ENCODE assay signal across 8 cellular contexts in the genomic region with DNA sequence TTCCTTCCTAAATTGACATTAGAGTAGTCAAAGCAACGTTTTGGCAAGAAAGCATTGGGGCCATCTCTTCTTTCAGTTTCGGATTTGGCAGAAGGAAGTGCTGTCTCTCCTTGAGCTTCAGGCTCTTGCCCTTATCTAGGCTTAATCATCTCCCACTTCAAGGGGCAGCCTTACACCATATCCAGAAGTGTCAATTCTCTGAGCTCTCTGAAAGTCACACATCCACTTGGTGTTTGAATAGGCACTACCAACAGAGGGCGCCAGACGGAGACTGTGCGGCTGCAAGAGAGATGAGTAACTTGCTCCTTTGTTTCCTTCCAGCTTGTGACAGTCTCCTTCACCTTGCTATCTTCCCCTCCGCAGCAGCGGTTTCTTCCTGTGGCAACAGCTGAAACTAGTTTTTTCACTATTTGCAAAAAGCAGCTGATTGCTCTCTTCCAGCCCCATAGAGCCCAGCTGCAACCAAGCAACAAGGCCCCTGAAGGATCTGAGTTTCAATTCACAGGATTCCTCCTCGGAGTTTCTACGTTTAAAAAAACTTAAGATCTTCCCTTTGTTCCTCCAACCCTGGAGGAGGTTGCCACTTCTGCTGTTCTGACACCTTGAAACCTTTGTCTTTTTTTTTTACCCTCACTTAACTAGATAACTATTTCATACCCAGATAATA.
DNase-seq lines count a peak whose midpoint lies in the region; TF ChIP-seq lines count a peak whose summit lies in the region.

No MANE protein-coding gene starts in this region.

- H3K4me2 ChIP-seq in OCI-LY3 (ENCODE audit: low read length) (no peak overlapping the region), neuronal stem cell (ENCODE audit: insufficient read depth, low read length, poor library complexity, severe bottlenecking) (no peak overlapping the region)

- no peak for TF ChIP-seq EP300 in Ishikawa (IDR thresholded peaks at IDR 0.05; ENCODE audit: borderline replicate concordance)

- no peak overlapping the region for H3K23ac ChIP-seq in neuronal stem cell (ENCODE audit: low read depth, low read length, poor library complexity)

- H3K9me3 Mint-ChIP-seq in activated T-cell treated with anti-CD3 and anti-CD28 coated beads, Interleukin-2, amount 50 U/mL, for 24 hours, result no peaks in the 10 kb centered on the region

- WGBS in neuronal stem cell (ENCODE audit: extremely low coverage in 2 of 2, insufficient read length in 2 of 2, insufficient replicate concordance in 1 of 2), 2 donors, result no CpG with 5 or more reads among the region's 9 CpGs

- no peaks in the 10 kb centered on the region for H3K79me2 ChIP-seq in OCI-LY3 (ENCODE audit: low read length)

- H3K27ac ChIP-seq in OCI-LY3 (ENCODE audit: low read length) (no peak overlapping the region), neuronal stem cell (replicated peaks; ENCODE audit: low read length) (no peak overlapping the region)

- H3K36me3 ChIP-seq in OCI-LY3 (replicated peaks; ENCODE audit: low read depth, low read length), result no peaks in the 10 kb centered on the region
- H3K36me3 ChIP-seq in neuronal stem cell (replicated peaks in 1 of 2; ENCODE audit: control insufficient read depth in 2 of 2, insufficient read depth in 2 of 2, low read length in 2 of 2), result no peaks in the 10 kb centered on the region

- peaks cover 17% of the 10 kb centered on the region for H3K4me1 Mint-ChIP-seq in activated T-cell treated with anti-CD3 and anti-CD28 coated beads, Interleukin-2, amount 50 U/mL, for 24 hours (ENCODE audit: low read depth)

- H2BK120ac ChIP-seq in neuronal stem cell (ENCODE audit: low read depth, low read length), result no peak overlapping the region

- H3K4ac ChIP-seq in neuronal stem cell (ENCODE audit: low read length), result no peak overlapping the region

- H3K27ac Mint-ChIP-seq in activated T-cell treated with anti-CD3 and anti-CD28 coated beads, Interleukin-2, amount 50 U/mL, for 24 hours, result peak overlapping the region; percentile 78

- H3K4me3 ChIP-seq in OCI-LY3 (ENCODE audit: low read length) (no peak overlapping the region), fibroblast of mammary gland (ENCODE audit: control insufficient read depth, low read depth, low read length) (no peak overlapping the region), neuronal stem cell (ENCODE audit: low read length in 2 of 2) (no peak overlapping the region)

- TF ChIP-seq CTCF in OCI-LY3 (IDR thresholded peaks at IDR 0.05; ENCODE audit: low read depth, low read length) (peak; percentile 81), fibroblast of mammary gland (conservative IDR thresholded peaks at IDR 0.05; ENCODE audit: control insufficient read depth, insufficient read depth, low read depth, low read length) (peak; percentile 96)

- H2BK12ac ChIP-seq in neuronal stem cell (ENCODE audit: low read length), result no peak overlapping the region

- no peak overlapping the region for H3K18ac ChIP-seq in neuronal stem cell (ENCODE audit: low read length)

- peak; percentile 51 for TF ChIP-seq RAD21 in Ishikawa (IDR thresholded peaks at IDR 0.05; ENCODE audit: low read depth)

- H3K9ac ChIP-seq in OCI-LY3 (ENCODE audit: low read length) (no peak overlapping the region), neuronal stem cell (ENCODE audit: low read depth, low read length, poor library complexity) (no peak overlapping the region)

- H2AK5ac ChIP-seq in neuronal stem cell (ENCODE audit: low read depth, low read length), result no peak overlapping the region

- no peak overlapping the region for H2AFZ ChIP-seq in OCI-LY3 (ENCODE audit: low read depth, low read length)
- H2AFZ ChIP-seq in neuronal stem cell (ENCODE audit: low read length), result no peak overlapping the region

- H3K79me1 ChIP-seq in neuronal stem cell (ENCODE audit: low read depth, low read length), result no peaks in the 10 kb centered on the region

- no peak overlapping the region for H2BK15ac ChIP-seq in neuronal stem cell (ENCODE audit: low read length)

- no peaks in the 10 kb centered on the region for H3K27me3 Mint-ChIP-seq in activated T-cell treated with anti-CD3 and anti-CD28 coated beads, Interleukin-2, amount 50 U/mL, for 24 hours

- H3K14ac ChIP-seq in neuronal stem cell (ENCODE audit: low read length), result no peak overlapping the region

- H3K4me3 Mint-ChIP-seq in activated T-cell treated with anti-CD3 and anti-CD28 coated beads, Interleukin-2, amount 50 U/mL, for 24 hours, result no peak overlapping the region

- no peaks in the 10 kb centered on the region for H3K36me3 Mint-ChIP-seq in activated T-cell treated with anti-CD3 and anti-CD28 coated beads, Interleukin-2, amount 50 U/mL, for 24 hours (ENCODE audit: low read depth)

- H4K8ac ChIP-seq in neuronal stem cell (ENCODE audit: low read depth, low read length), result no peak overlapping the region

- peaks cover 11% of the 10 kb centered on the region for H3K27me3 ChIP-seq in OCI-LY3 (ENCODE audit: low read depth, low read length)
- H3K27me3 ChIP-seq in neuronal stem cell (ENCODE audit: control insufficient read depth in 3 of 3, insufficient read depth in 3 of 3, low read depth in 1 of 3, low read length in 3 of 3), result no peaks in the 10 kb centered on the region

- H2BK5ac ChIP-seq in neuronal stem cell (ENCODE audit: low read length), result no peak overlapping the region

- no peaks in the 10 kb centered on the region for H3K9me3 ChIP-seq in OCI-LY3 (ENCODE audit: insufficient read depth, low read length)
- no peaks in the 10 kb centered on the region for H3K9me3 ChIP-seq in neuronal stem cell (replicated peaks in 1 of 2; ENCODE audit: control insufficient read depth in 2 of 2, insufficient read depth in 1 of 2, low read depth in 1 of 2, low read length in 2 of 2)

- H3K4me1 ChIP-seq in OCI-LY3 (ENCODE audit: low read length) (no peaks in the 10 kb centered on the region), neuronal stem cell (ENCODE audit: control insufficient read depth in 2 of 2, insufficient read depth in 1 of 2, low read depth in 1 of 2, low read length in 2 of 2) (peaks cover 0 to 4% of the 10 kb centered on the region in 2 donors)

- no peak overlapping the region for H4K91ac ChIP-seq in neuronal stem cell (ENCODE audit: low read depth, low read length, poor library complexity)

- H4K20me1 ChIP-seq in OCI-LY3 (ENCODE audit: insufficient read depth, low read length), result no peaks in the 10 kb centered on the region

- DNase-seq in DMS 273 (lab: John Stamatoyannopoulos, UW; ENCODE audit: unreplicated experiment) (peak; percentile 76), DMS 273 treated with DMSO at 0.1 percent for 48 hours (lab: John Stamatoyannopoulos, UW) (no peak), fibroblast of mammary gland (ENCODE audit: low read depth) (peak; percentile 76), neuronal stem cell (ENCODE audit: low spot score) (peak; percentile 80), superior temporal gyrus (ENCODE audit: extremely low spot score) (peak; percentile 95)
- DNase-seq in activated T-cell treated with anti-CD3 and anti-CD28 coated beads, Interleukin-2, amount 50 U/mL, for 24 hours, result peak; percentile 78

TF ChIP-seq in Ishikawa, 13 proteins besides CTCF, POLR2A, EP300 and RAD21:
- TF ChIP-seq, protein P1, sequence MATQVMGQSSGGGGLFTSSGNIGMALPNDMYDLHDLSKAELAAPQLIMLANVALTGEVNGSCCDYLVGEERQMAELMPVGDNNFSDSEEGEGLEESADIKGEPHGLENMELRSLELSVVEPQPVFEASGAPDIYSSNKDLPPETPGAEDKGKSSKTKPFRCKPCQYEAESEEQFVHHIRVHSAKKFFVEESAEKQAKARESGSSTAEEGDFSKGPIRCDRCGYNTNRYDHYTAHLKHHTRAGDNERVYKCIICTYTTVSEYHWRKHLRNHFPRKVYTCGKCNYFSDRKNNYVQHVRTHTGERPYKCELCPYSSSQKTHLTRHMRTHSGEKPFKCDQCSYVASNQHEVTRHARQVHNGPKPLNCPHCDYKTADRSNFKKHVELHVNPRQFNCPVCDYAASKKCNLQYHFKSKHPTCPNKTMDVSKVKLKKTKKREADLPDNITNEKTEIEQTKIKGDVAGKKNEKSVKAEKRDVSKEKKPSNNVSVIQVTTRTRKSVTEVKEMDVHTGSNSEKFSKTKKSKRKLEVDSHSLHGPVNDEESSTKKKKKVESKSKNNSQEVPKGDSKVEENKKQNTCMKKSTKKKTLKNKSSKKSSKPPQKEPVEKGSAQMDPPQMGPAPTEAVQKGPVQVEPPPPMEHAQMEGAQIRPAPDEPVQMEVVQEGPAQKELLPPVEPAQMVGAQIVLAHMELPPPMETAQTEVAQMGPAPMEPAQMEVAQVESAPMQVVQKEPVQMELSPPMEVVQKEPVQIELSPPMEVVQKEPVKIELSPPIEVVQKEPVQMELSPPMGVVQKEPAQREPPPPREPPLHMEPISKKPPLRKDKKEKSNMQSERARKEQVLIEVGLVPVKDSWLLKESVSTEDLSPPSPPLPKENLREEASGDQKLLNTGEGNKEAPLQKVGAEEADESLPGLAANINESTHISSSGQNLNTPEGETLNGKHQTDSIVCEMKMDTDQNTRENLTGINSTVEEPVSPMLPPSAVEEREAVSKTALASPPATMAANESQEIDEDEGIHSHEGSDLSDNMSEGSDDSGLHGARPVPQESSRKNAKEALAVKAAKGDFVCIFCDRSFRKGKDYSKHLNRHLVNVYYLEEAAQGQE (IDR thresholded peaks at IDR 0.05; ENCODE audit: low read depth), result no peak
- TF ChIP-seq CREB1 (IDR thresholded peaks at IDR 0.05; ENCODE audit: low read depth) (no peak), ZBTB7A (IDR thresholded peaks at IDR 0.05; ENCODE audit: low read depth) (no peak), YY1 (IDR thresholded peaks at IDR 0.05; ENCODE audit: low read depth) (no peak), FOXM1 (IDR thresholded peaks at IDR 0.05; ENCODE audit: borderline replicate concordance, low read depth) (no peak), CEBPB (IDR thresholded peaks at IDR 0.05) (no peak), TAF1 (IDR thresholded peaks at IDR 0.05; ENCODE audit: low read depth) (no peak), TCF12 (IDR thresholded peaks at IDR 0.05; ENCODE audit: low read depth) (no peak), NFIC (IDR thresholded peaks at IDR 0.05) (no peak), EGR1 (IDR thresholded peaks at IDR 0.05) (no peak), TEAD4 (IDR thresholded peaks at IDR 0.05) (no peak)
- TF ChIP-seq, protein P2, sequence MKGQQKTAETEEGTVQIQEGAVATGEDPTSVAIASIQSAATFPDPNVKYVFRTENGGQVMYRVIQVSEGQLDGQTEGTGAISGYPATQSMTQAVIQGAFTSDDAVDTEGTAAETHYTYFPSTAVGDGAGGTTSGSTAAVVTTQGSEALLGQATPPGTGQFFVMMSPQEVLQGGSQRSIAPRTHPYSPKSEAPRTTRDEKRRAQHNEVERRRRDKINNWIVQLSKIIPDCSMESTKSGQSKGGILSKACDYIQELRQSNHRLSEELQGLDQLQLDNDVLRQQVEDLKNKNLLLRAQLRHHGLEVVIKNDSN (IDR thresholded peaks at IDR 0.05), result no peak
- TF ChIP-seq, protein P3, sequence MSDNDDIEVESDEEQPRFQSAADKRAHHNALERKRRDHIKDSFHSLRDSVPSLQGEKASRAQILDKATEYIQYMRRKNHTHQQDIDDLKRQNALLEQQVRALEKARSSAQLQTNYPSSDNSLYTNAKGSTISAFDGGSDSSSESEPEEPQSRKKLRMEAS (IDR thresholded peaks at IDR 0.05), result no peak
